Comparison of ENCODE assay signal across 8 cellular contexts in genomic region chr1:12179111-12179519, GRCh38. TPM values are rescaled to one million over a fixed set of nuclear protein-coding genes. Genes with fewer than 3 reads are reported as not detected.
DNase-seq lines count a peak whose midpoint lies in the region; ATAC-seq and TF ChIP-seq lines count a peak whose summit lies in the region.

No MANE protein-coding gene starts in this region.

- no peaks in the 10 kb centered on the region for H3K36me3 Mint-ChIP-seq in HFFc6 (ENCODE audit: low read depth)

- H3K4me1 Mint-ChIP-seq in HFFc6 (ENCODE audit: low read depth): peaks cover 23% of the 10 kb centered on the region

- H3K27me3 Mint-ChIP-seq in HFFc6 (ENCODE audit: insufficient read depth): peaks cover 6% of the 10 kb centered on the region

- ATAC-seq in HG02759 (IDR thresholded peaks at IDR 0.05; ENCODE audit: unreplicated experiment): no peak
- ATAC-seq in GM19455 (IDR thresholded peaks at IDR 0.05; ENCODE audit: unreplicated experiment): no peak

- peak; percentile 9 for DNase-seq in HFFc6
- DNase-seq in activated CD8-positive, alpha-beta memory T cell treated with anti-CD3 and anti-CD28 coated beads, Interleukin-2, amount 50 U/mL, for 1 hour (ENCODE audit: extremely low read depth): peak; percentile 95
- DNase-seq in fibroblast of peridontal ligament (ENCODE audit: extremely low read depth): peak; percentile 54
- DNase-seq in stimulated activated CD4-positive, alpha-beta T cell treated with anti-CD3 and anti-CD28 coated beads, Interleukin-4, amount 100 ng/mL, for 4 hours: peak; percentile 69 to 88
- DNase-seq in NCI-H1694 treated with DMSO at 0.1 percent for 48 hours (lab: John Stamatoyannopoulos, UW): no peak
- DNase-seq in NCI-H510A treated with DMSO at 0.1 percent for 48 hours (lab: John Stamatoyannopoulos, UW): no peak

- no peak overlapping the region for H3K4me3 Mint-ChIP-seq in HFFc6

- no peak for TF ChIP-seq CTCF in HFFc6 (IDR thresholded peaks at IDR 0.05)

- H3K9me3 Mint-ChIP-seq in HFFc6: no peaks in the 10 kb centered on the region

- H3K27ac Mint-ChIP-seq in HFFc6: peak overlapping the region; percentile 83; the same call in 1 of the 2 replicates

RNA-seq across cellular contexts. Expression of gene TNFRSF1B, which starts 12.3 kb away (rescaled TPM):
- under 1 TPM; 0.14 to 0.66 (median 0.33) TPM for total RNA-seq in HFFc6 (2021; fragmentation: NEBNext Ultra II Directional; extraction: Animal tissue kit (Norgen Biotek cat#: 25700))

RNA-seq across cellular contexts. Expression of gene VPS13D, which starts 50.7 kb away (rescaled TPM):
- 10 to 100 TPM; 18.8 to 29.5 (median 21.5) TPM for total RNA-seq in HFFc6 (2021; fragmentation: NEBNext Ultra II Directional; extraction: Animal tissue kit (Norgen Biotek cat#: 25700))

Comparison
In these comparisons a context has a peak if more than half of its experiments do, and no peak if none do; other contexts are left out.
1. DNase-seq: peak in HFFc6 (single experiment), activated CD8-positive, alpha-beta memory T cell treated with anti-CD3 and anti-CD28 coated beads, Interleukin-2, amount 50 U/mL, for 1 hour (single experiment), fibroblast of peridontal ligament (single experiment) and stimulated activated CD4-positive, alpha-beta T cell treated with anti-CD3 and anti-CD28 coated beads, Interleukin-4, amount 100 ng/mL, for 4 hours (2 of 2); none in NCI-H1694 treated with DMSO at 0.1 percent for 48 hours (single experiment) and NCI-H510A treated with DMSO at 0.1 percent for 48 hours (single experiment).